ENCODE assay signal across 1 cellular context in genomic region chr12:49244161-49244560, GRCh38.
TF ChIP-seq lines count a peak whose summit lies in the region.

No MANE protein-coding gene starts in this region.

TF ChIP-seq in GM12878, 131 proteins besides CTCF, POLR2A, EP300 and RAD21:
- TF ChIP-seq MEF2A (IDR thresholded peaks at IDR 0.05; ENCODE audit: insufficient read depth, low read depth, low read length) (peak; percentile 36; the same call in 1 of the 2 replicates), NFIC (IDR thresholded peaks at IDR 0.05; ENCODE audit: low read depth, low read length) (peak; percentile 57; the same call in 1 of the 2 replicates), RUNX3 (IDR thresholded peaks at IDR 0.05; ENCODE audit: low read length) (peak; percentile 37; the same call in 1 of the 2 replicates), TCF3 (IDR thresholded peaks at IDR 0.05; ENCODE audit: borderline replicate concordance, insufficient read depth, low read depth, low read length) (no peak), PML (IDR thresholded peaks at IDR 0.05; ENCODE audit: low read length) (no peak)
